In the genomic region with DNA sequence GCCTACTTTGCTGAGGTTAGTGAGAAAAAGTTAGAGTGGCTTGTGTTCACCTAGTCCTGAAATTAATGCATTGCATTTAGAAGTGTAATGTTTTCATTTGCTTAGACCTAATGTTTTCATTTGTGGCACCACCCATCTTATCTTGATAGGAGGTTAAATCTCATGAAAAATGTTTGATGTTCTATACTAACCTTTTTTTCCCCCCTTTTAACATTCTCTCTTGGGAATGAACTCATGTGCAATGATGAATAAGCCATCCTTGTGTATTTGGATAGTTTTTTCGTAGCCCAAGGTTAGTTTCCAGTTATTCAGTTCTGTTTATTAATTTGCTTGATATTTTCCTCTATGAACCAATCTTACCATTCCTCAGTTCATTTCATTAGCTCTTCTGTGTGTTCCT, we compare ENCODE assay signal across 11 cellular contexts. TPM values are rescaled to one million over a fixed set of nuclear protein-coding genes. Genes with fewer than 3 reads are reported as not detected.
A peak's percentile ranks its signal among the peaks of the same experiment; 100 is the strongest.
DNase-seq lines count a peak whose midpoint lies in the region; ATAC-seq and TF ChIP-seq lines count a peak whose summit lies in the region.
"Had no signal": no experiment of that assay in that cellular context is flagged by ENCODE, and none has a peak within 500 bp of the region (broad histone marks: within the 10 kb centered on the region; RNA-seq: fewer than 3 reads in every experiment).

No MANE protein-coding gene starts in this region.

- CTCF ChIA-PET in activated CD4-positive, alpha-beta T cell treated with anti-CD3 and anti-CD28 coated beads, Interleukin-2, amount 10 ng/mL, durations not matched to agents 7 days and 5 days (lab: Charles Lee), result no interaction called here

- peaks cover 66% of the 10 kb centered on the region for H4K20me1 ChIP-seq in smooth muscle cell (ENCODE audit: low read depth)

- H2AFZ ChIP-seq in smooth muscle cell (ENCODE audit: low read depth), result no peak overlapping the region

- H3K9ac ChIP-seq in smooth muscle cell (ENCODE audit: low read depth), result no peak overlapping the region

- peaks cover 67% of the 10 kb centered on the region for H3K79me2 ChIP-seq in smooth muscle cell (ENCODE audit: low read depth)

- TF ChIP-seq CTCF in fibroblast of villous mesenchyme (IDR thresholded peaks at IDR 0.05; ENCODE audit: insufficient read depth, low read depth, low read length), result no peak
- TF ChIP-seq CTCF in smooth muscle cell (IDR thresholded peaks at IDR 0.05; ENCODE audit: borderline replicate concordance, insufficient read depth, poor library complexity, severe bottlenecking), result no peak
- TF ChIP-seq CTCF in GM13976 (IDR thresholded peaks at IDR 0.05; ENCODE audit: borderline replicate concordance, control extremely low read depth, extremely low read depth, insufficient read depth, missing control alignments), result no peak

- H3K36me3 ChIP-seq in smooth muscle cell (ENCODE audit: low read depth), result no peaks in the 10 kb centered on the region
- H3K36me3 ChIP-seq: suprapubic skin had no signal

- DNase-seq in activated CD4-positive, alpha-beta T cell treated with anti-CD3 and anti-CD28 coated beads, Interleukin-2, amount 10 ng/mL, durations not matched to agents 7 days and 5 days, result no peak
- DNase-seq in activated CD4-positive, alpha-beta T cell treated with anti-CD3 and anti-CD28 coated beads, Interleukin-2, amount 50 U/mL, for 48 hours, result no peak
- DNase-seq in T-helper 17 cell, result no peak
- no peak for DNase-seq in fibroblast of villous mesenchyme (ENCODE audit: low read depth)
- no peak for DNase-seq in smooth muscle cell (lab: John Stamatoyannopoulos, UW; ENCODE audit: unreplicated experiment)
- no peak for DNase-seq in sciatic nerve (ENCODE audit: low spot score)
- DNase-seq in GM13976 (ENCODE audit: low spot score), result no peak
- DNase-seq in kidney tubule cell (ENCODE audit: low spot score), result no peak
- DNase-seq: NCI-H1436 treated with DMSO at 0.1 percent for 48 hours had no signal

- in situ Hi-C loops in GM13976 (cut with MboI; ENCODE audit: low sequenced_read_pairs, unreplicated experiment), result no loop called here

- H3K27me3 Mint-ChIP-seq in activated CD4-positive, alpha-beta T cell treated with anti-CD3 and anti-CD28 coated beads, Interleukin-2, amount 10 ng/mL, durations not matched to agents 7 days and 5 days, result no peaks in the 10 kb centered on the region
- H3K27me3 Mint-ChIP-seq in T-helper 17 cell, result no peaks in the 10 kb centered on the region

- H3K4me1 ChIP-seq in smooth muscle cell (ENCODE audit: low read depth), result peaks cover 15% of the 10 kb centered on the region

- H3K9me3 Mint-ChIP-seq in activated CD4-positive, alpha-beta T cell treated with anti-CD3 and anti-CD28 coated beads, Interleukin-2, amount 10 ng/mL, durations not matched to agents 7 days and 5 days, result peaks cover 2% of the 10 kb centered on the region

- H3K4me3 ChIP-seq in fibroblast of villous mesenchyme (ENCODE audit: low read depth, low read length) (peak overlapping the region; percentile 77), smooth muscle cell (peak overlapping the region; percentile 98)

- WGBS in smooth muscle cell (ENCODE audit: low lambda C conversion rate), result 97% methylated on average over 1 of the region's 1 CpG

- H3K27ac Mint-ChIP-seq in activated CD4-positive, alpha-beta T cell treated with anti-CD3 and anti-CD28 coated beads, Interleukin-2, amount 10 ng/mL, durations not matched to agents 7 days and 5 days, result no peak overlapping the region
- peak overlapping the region; percentile 71 for H3K27ac Mint-ChIP-seq in T-helper 17 cell

- peaks cover 26% of the 10 kb centered on the region for H3K36me3 Mint-ChIP-seq in activated CD4-positive, alpha-beta T cell treated with anti-CD3 and anti-CD28 coated beads, Interleukin-2, amount 10 ng/mL, durations not matched to agents 7 days and 5 days (ENCODE audit: low read depth)
- peaks cover 2% of the 10 kb centered on the region for H3K36me3 Mint-ChIP-seq in T-helper 17 cell (ENCODE audit: low read depth)

- H3K9me3 ChIP-seq in T-helper 17 cell (ENCODE audit: control insufficient read depth, low read length, poor library complexity, severe bottlenecking) (no peaks in the 10 kb centered on the region), smooth muscle cell (replicated peaks; ENCODE audit: low read depth) (no peaks in the 10 kb centered on the region)
- H3K9me3 ChIP-seq: suprapubic skin had no signal

- POLR2A ChIA-PET in activated CD4-positive, alpha-beta T cell treated with anti-CD3 and anti-CD28 coated beads, Interleukin-2, amount 10 ng/mL, durations not matched to agents 7 days and 5 days (lab: Charles Lee), result interaction anchor here (0.7 kb wide), 1 partner anchor 23 kb away, joined by 3 read pairs; no protein-coding TSS in a partner anchor

- H3K27ac ChIP-seq in smooth muscle cell (ENCODE audit: low read depth), result no peak overlapping the region

- intact Hi-C loops in sciatic nerve (cut with DNase I), result no loop called here

- peaks cover 46% of the 10 kb centered on the region for H3K4me1 Mint-ChIP-seq in activated CD4-positive, alpha-beta T cell treated with anti-CD3 and anti-CD28 coated beads, Interleukin-2, amount 10 ng/mL, durations not matched to agents 7 days and 5 days
- peaks cover 32% of the 10 kb centered on the region for H3K4me1 Mint-ChIP-seq in T-helper 17 cell

- no peaks in the 10 kb centered on the region for H3K27me3 ChIP-seq in smooth muscle cell (ENCODE audit: low read depth)
- H3K27me3 ChIP-seq: suprapubic skin had no signal

- H3F3A ChIP-seq in smooth muscle cell (ENCODE audit: low read depth), result peaks cover 9% of the 10 kb centered on the region

- ATAC-seq in T-helper 17 cell (no peak), sciatic nerve (no peak)
- ATAC-seq: Right ventricle myocardium inferior had no signal

- peak overlapping the region; percentile 54 for H3K4me3 Mint-ChIP-seq in activated CD4-positive, alpha-beta T cell treated with anti-CD3 and anti-CD28 coated beads, Interleukin-2, amount 10 ng/mL, durations not matched to agents 7 days and 5 days
- H3K4me3 Mint-ChIP-seq in T-helper 17 cell, result peak overlapping the region; percentile 93

- peak overlapping the region; percentile 93 for H3K4me2 ChIP-seq in smooth muscle cell

RNA-seq across cellular contexts. Expression of a gene that starts 2.8 kb away (rescaled TPM):
- total RNA-seq in activated CD4-positive, alpha-beta T cell treated with anti-CD3 and anti-CD28 coated beads, Interleukin-2, amount 10 ng/mL, durations not matched to agents 7 days and 5 days, result 10 to 100 TPM; 23.3 to 34.2 TPM
- total RNA-seq in T-helper 17 cell (10 to 100 TPM; 35.4 to 65.3 TPM), fibroblast of villous mesenchyme (35.1 and 38.0 TPM in 2 replicates), smooth muscle cell (34.9 and 41.3 TPM in 2 replicates), sciatic nerve (44.8 TPM)
- 12.3 and 15.3 TPM in 2 replicates for polyA plus RNA-seq in smooth muscle cell
